ENCODE assay signal across 8 cellular contexts in genomic region chr21:34073032-34073748, GRCh38. TPM values are rescaled to one million over a fixed set of nuclear protein-coding genes. Genes with fewer than 3 reads are reported as not detected.
DNase-seq lines count a peak whose midpoint lies in the region; ATAC-seq, FAIRE-seq and TF ChIP-seq lines count a peak whose summit lies in the region.

Gene MRPS6 (plus strand): TSS chr21:34073578. CDS start chr21:34073701, 123 bp downstream.
Gene SLC5A3 (plus strand): TSS chr21:34073578. CDS start chr21:34095199, 21,621 bp downstream.

- H3K27me3 ChIP-seq in OCI-LY3 (ENCODE audit: low read depth, low read length) = no peaks in the 10 kb centered on the region

- ATAC-seq in GM21367 (IDR thresholded peaks at IDR 0.05; ENCODE audit: unreplicated experiment) (peak; percentile 73), mucosa of descending colon (peak; percentile 91)

- peak within 1 kb of the TSS; percentile 61 for H2AFZ ChIP-seq in OCI-LY3 (ENCODE audit: low read depth, low read length)

- peak within 1 kb of the TSS; percentile 87 for H3K4me2 ChIP-seq in OCI-LY3 (ENCODE audit: low read length)

- intact Hi-C loops in mucosa of descending colon (cut with DNase I, micrococcal nuclease) = loop anchor here in 1 of 2 donors (10.0 kb wide), 1 partner anchor 132 kb away; no protein-coding TSS in a partner anchor

- peaks cover 40% of the 10 kb centered on the region for H3K79me2 ChIP-seq in OCI-LY3 (ENCODE audit: low read length)

- H3K9ac ChIP-seq in OCI-LY3 (ENCODE audit: low read length) = peak within 1 kb of the TSS; percentile 89

- FAIRE-seq in HTR-8/SVneo (lab: Jason Lieb, UNC) = peak; percentile 69

- in situ Hi-C loops in Caki2 (cut with HindIII; ENCODE audit: low pct_unique_long_range_greater_than_20kb, low sequenced_read_pairs) = no loop called here

- H4K20me1 ChIP-seq in OCI-LY3 (ENCODE audit: insufficient read depth, low read length) = peaks cover 13% of the 10 kb centered on the region

- no peak for TF ChIP-seq CTCF in OCI-LY3 (IDR thresholded peaks at IDR 0.05; ENCODE audit: low read depth, low read length)
- TF ChIP-seq CTCF in epithelial cell of proximal tubule (conservative IDR thresholded peaks at IDR 0.05; ENCODE audit: low read depth, low read length) = no peak
- TF ChIP-seq CTCF in mucosa of descending colon (IDR thresholded peaks at IDR 0.05) = no peak

- peaks cover 30% of the 10 kb centered on the region for H3K4me1 ChIP-seq in OCI-LY3 (ENCODE audit: low read length)
- peaks cover 26% of the 10 kb centered on the region for H3K4me1 ChIP-seq in mucosa of descending colon (ENCODE audit: low read depth)

- H3K27ac ChIP-seq in OCI-LY3 (ENCODE audit: low read length) = peak within 1 kb of the TSS; percentile 62

- H3K36me3 ChIP-seq in OCI-LY3 (replicated peaks; ENCODE audit: low read depth, low read length) (peaks cover 22% of the 10 kb centered on the region), mucosa of descending colon (ENCODE audit: low read depth) (no peaks in the 10 kb centered on the region)

- H3K4me3 ChIP-seq in OCI-LY3 (ENCODE audit: low read length) (peak within 1 kb of the TSS; percentile 92), epithelial cell of proximal tubule (ENCODE audit: low read depth, low read length) (peak within 1 kb of the TSS; percentile 89), mucosa of descending colon (peak within 1 kb of the TSS; percentile 58)

- DNase-seq in Caki2 (ENCODE audit: low read depth) = peak; percentile 76
- peak; percentile 82 for DNase-seq in HTR-8/SVneo (ENCODE audit: insufficient read length, low spot score)
- DNase-seq in activated T-cell treated with anti-CD3 and anti-CD28 coated beads for 4 hours = peak; percentile 53
- DNase-seq in epithelial cell of proximal tubule (ENCODE audit: low read depth) = no peak
- peak; percentile 91 to 92 (median 92) for DNase-seq in mucosa of descending colon
- peak; percentile 44 to 47 for DNase-seq in stimulated activated CD8-positive, alpha-beta memory T cell treated with anti-CD3 and anti-CD28 coated beads, Interleukin-4, amount 100 ng/mL, for 1 hour (ENCODE audit: low read depth in 2 of 2, low spot score in 1 of 2)

- no peaks in the 10 kb centered on the region for H3K9me3 ChIP-seq in OCI-LY3 (ENCODE audit: insufficient read depth, low read length)
- no peaks in the 10 kb centered on the region for H3K9me3 ChIP-seq in mucosa of descending colon

RNA-seq across cellular contexts. Expression of gene MRPS6, which starts in this region (rescaled TPM):
- total RNA-seq in Caki2 (2014; rRNA removed; shearing (Covaris generic); ENCODE audit: low replicate concordance) = 94.2 and 113 TPM in 2 replicates
- total RNA-seq in epithelial cell of proximal tubule (48.3 and 48.9 TPM in 2 replicates), mucosa of descending colon (100 to 1,000 TPM in 1 of 3 donors, 10 to 100 TPM in 2; 38.7 to 102 (median 42.6) TPM)

RNA-seq across cellular contexts. Expression of gene SLC5A3, which starts in this region (rescaled TPM):
- 18.4 and 22.2 TPM in 2 replicates for total RNA-seq in Caki2 (2014; rRNA removed; shearing (Covaris generic); ENCODE audit: low replicate concordance)
- 13.1 and 13.7 TPM in 2 replicates for total RNA-seq in epithelial cell of proximal tubule
- 10 to 100 TPM; 16.5 to 39.3 (median 19.9) TPM for total RNA-seq in mucosa of descending colon
